Comparison of ENCODE assay signal across 8 cellular contexts in the genomic region with DNA sequence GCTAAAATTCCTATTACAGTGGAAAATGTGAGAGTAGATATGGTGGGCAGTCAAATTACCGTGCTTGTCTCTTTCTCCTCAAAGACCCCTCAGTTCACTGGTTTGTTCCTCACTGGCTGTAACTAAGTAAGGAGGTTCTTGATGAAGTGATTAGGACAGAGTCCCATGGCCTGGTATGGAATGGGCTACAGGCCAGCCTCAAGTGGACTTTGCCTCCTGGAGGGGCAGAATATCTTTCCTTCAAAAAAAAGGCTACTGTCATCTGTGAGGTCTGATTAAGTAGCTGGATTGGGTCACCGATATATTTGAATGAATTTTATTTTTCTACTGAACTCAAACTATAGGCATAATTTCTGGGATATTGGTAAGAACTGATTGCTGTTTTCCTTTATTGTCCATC.
"Had no signal": no experiment of that assay in that cellular context is flagged by ENCODE, and none has a peak within 500 bp of the region (broad histone marks: within the 10 kb centered on the region; RNA-seq: fewer than 3 reads in every experiment).

No MANE protein-coding gene starts in this region.

- H3K4me3 ChIP-seq: GM23248, HAP-1 had no signal

- H3K9ac ChIP-seq: GM23248 had no signal

- FAIRE-seq: HTR-8/SVneo had no signal

- H3K4me1 ChIP-seq: HAP-1 had no signal

- H3K27ac ChIP-seq: GM23248 had no signal

- DNase-seq: GM23248, GOT3, H7, HFFc6, KG1 had no signal

- ATAC-seq: HCT116 had no signal

- H3K9me3 ChIP-seq: HAP-1 had no signal

- H3K36me3 ChIP-seq: HAP-1 had no signal

- H2AFZ ChIP-seq: GM23248 had no signal
